ENCODE assay signal across 12 cellular contexts in genomic region chr1:241638091-241638682, GRCh38. TPM values are rescaled to one million over a fixed set of nuclear protein-coding genes. Genes with fewer than 3 reads are reported as not detected.
DNase-seq lines count a peak whose midpoint lies in the region; ATAC-seq, FAIRE-seq and TF ChIP-seq lines count a peak whose summit lies in the region.
"Had no signal": no experiment of that assay in that cellular context is flagged by ENCODE, and none has a peak within 500 bp of the region (broad histone marks: within the 10 kb centered on the region; RNA-seq: fewer than 3 reads in every experiment).

No MANE protein-coding gene starts in this region.

- no TSS peak for BruUV-seq in GM12878 (replicated peaks; lab: Mats Ljungman, UMichigan)

- SMC1A ChIA-PET in GM12878 (lab: Charles Lee; ENCODE audit: uncharacterized antibody, unreplicated experiment), result interaction anchor here (1.4 to 2.4 kb wide), 2 partner anchors 12 to 30 kb away, joined by 3 to 7 read pairs; no protein-coding TSS in a partner anchor

- peaks cover 7% of the 10 kb centered on the region for H3K79me1 ChIP-seq in mesendoderm (ENCODE audit: low read length)

- no peak overlapping the region for H2BK120ac ChIP-seq in mesendoderm (ENCODE audit: low read depth, low read length)

- H3K79me2 ChIP-seq in GM12878 (ENCODE audit: control insufficient read depth, insufficient read depth, low read length), result peaks cover 39% of the 10 kb centered on the region
- peaks cover 29% of the 10 kb centered on the region for H3K79me2 ChIP-seq in mesendoderm (ENCODE audit: control insufficient read depth, insufficient read depth, low read length)

- H4K8ac ChIP-seq in mesendoderm (ENCODE audit: low read depth, low read length), result no peak overlapping the region

- no peak overlapping the region for H3K56ac ChIP-seq in mesendoderm (ENCODE audit: low read length)

- CTCF ChIA-PET in GM12878 (lab: Yijun Ruan, JAX), result interaction anchor here (1.7 kb wide), 1 partner anchor 11 kb away, joined by 4 read pairs; no protein-coding TSS in a partner anchor

- H2AK5ac ChIP-seq in mesendoderm (ENCODE audit: low read length), result no peak overlapping the region

- peaks cover 5% of the 10 kb centered on the region for H3K36me3 ChIP-seq in CD4-positive, CD25-positive, alpha-beta regulatory T cell (ENCODE audit: control insufficient read depth, insufficient read depth, low read length)
- H3K36me3 ChIP-seq in HUES6 (ENCODE audit: control insufficient read depth, insufficient read depth, low read length) (peaks cover 40% of the 10 kb centered on the region), GM12878 (ENCODE audit: control insufficient read depth in 2 of 2, insufficient read depth in 2 of 2, low read length in 1 of 2) (no peaks in the 10 kb centered on the region; a peak in 1 of 4 replicates), mesendoderm (ENCODE audit: control insufficient read depth, insufficient read depth, low read length) (peaks cover 2% of the 10 kb centered on the region)

- no peak overlapping the region for H3K27ac Mint-ChIP-seq in CD4-positive, CD25-positive, alpha-beta regulatory T cell

- no peak overlapping the region for H4K5ac ChIP-seq in mesendoderm (ENCODE audit: low read length)

- H3K4me2 ChIP-seq in GM12878 (ENCODE audit: control insufficient read depth, insufficient read depth) (peak overlapping the region; percentile 87), mesendoderm (ENCODE audit: low read length) (peak overlapping the region; percentile 29)

- no peak for TF ChIP-seq POLR2A in GM12878 (IDR thresholded peaks at IDR 0.05; ENCODE audit: low read depth, low read length)

- H3K9me3 ChIP-seq in CD4-positive, CD25-positive, alpha-beta regulatory T cell (ENCODE audit: control insufficient read depth in 2 of 2, low read length in 2 of 2), result no peaks in the 10 kb centered on the region
- H3K9me3 ChIP-seq in HUES6 (ENCODE audit: control insufficient read depth, insufficient read depth, low read depth, low read length), result peaks cover 14% of the 10 kb centered on the region
- H3K9me3 ChIP-seq in GM12878 (replicated peaks; ENCODE audit: control insufficient read depth, insufficient read depth, low read length), result no peaks in the 10 kb centered on the region; the same call in 2 of the 3 replicates
- H3K9me3 ChIP-seq: tibial artery had no signal

- H3K18ac ChIP-seq in mesendoderm (ENCODE audit: low read length), result no peak overlapping the region

- TF ChIP-seq EP300 in GM12878 (IDR thresholded peaks at IDR 0.05; ENCODE audit: borderline replicate concordance in 1 of 2, control insufficient read depth in 1 of 2, low read depth in 2 of 2, low read length in 2 of 2), result no peak

- DNase-seq in CD4-positive, CD25-positive, alpha-beta regulatory T cell, result peak in 1 of 3 donors; percentile 2
- DNase-seq in GM12878 (ENCODE audit: low read depth, low spot score), result no peak
- peak; percentile 22 for DNase-seq in mesendoderm
- no peak for DNase-seq in retina
- no peak for DNase-seq in NCI-H146 treated with DMSO at 0.1 percent for 48 hours (lab: John Stamatoyannopoulos, UW; ENCODE audit: unreplicated experiment)
- DNase-seq: GDM1, heart right ventricle, tibial artery had no signal

- 78% methylated on average over 5 of the region's 5 CpGs for WGBS in GM12878 (ENCODE audit: insufficient coverage, insufficient replicate concordance, low lambda C conversion rate, missing lambda C conversion rate)
- no CpG with 5 or more reads among the region's 5 CpGs for WGBS in mesendoderm (ENCODE audit: extremely low coverage, insufficient coverage, low lambda C conversion rate)

- ATAC-seq in CD4-positive, CD25-positive, alpha-beta regulatory T cell (ENCODE audit: low read depth in 2 of 2), result no peak
- ATAC-seq in GM12878 (no peak), HG03025 (IDR thresholded peaks at IDR 0.05; ENCODE audit: low FRiP score, unreplicated experiment) (no peak)
- no peak for ATAC-seq in activated CD4-positive, CD25-positive, alpha-beta regulatory T cell treated with anti-CD3 and anti-CD28 coated beads, Interleukin-2, amount 50 U/mL, for 24 hours
- ATAC-seq: heart right ventricle had no signal

- H3K4me3 Mint-ChIP-seq in CD4-positive, CD25-positive, alpha-beta regulatory T cell, result peak overlapping the region; percentile 45 to 97 (median 68)

- FAIRE-seq in GM12878 (lab: Jason Lieb, UNC), result no peak

- RAD21 ChIA-PET in GM12878 (lab: Charles Lee; ENCODE audit: unreplicated experiment), result no interaction called here

- H3K4me3 ChIP-seq in CD4-positive, CD25-positive, alpha-beta regulatory T cell (ENCODE audit: low read depth, low read length), result peak overlapping the region; percentile 83
- H3K4me3 ChIP-seq in HUES6 (ENCODE audit: low read depth, low read length) (peak overlapping the region; percentile 95), GM12878 (peak overlapping the region; percentile 94), mesendoderm (ENCODE audit: low read length) (no peak overlapping the region)

- H3K9ac ChIP-seq in HUES6 (ENCODE audit: low read length), result peak overlapping the region; percentile 17
- H3K9ac ChIP-seq in GM12878 (ENCODE audit: control insufficient read depth, insufficient read depth, low read length), result peak overlapping the region; percentile 13; the same call in 1 of the 2 replicates
- no peak overlapping the region for H3K9ac ChIP-seq in mesendoderm (ENCODE audit: low read length)

- no peak overlapping the region for H3K27ac ChIP-seq in CD4-positive, CD25-positive, alpha-beta regulatory T cell (ENCODE audit: insufficient read depth, low read length, poor library complexity, severe bottlenecking)
- H3K27ac ChIP-seq in HUES6 (ENCODE audit: low read depth, low read length) (no peak overlapping the region), GM12878 (ENCODE audit: control insufficient read depth, insufficient read depth) (0 out of 2 replicates have a peak overlapping the region, but pooled peaks have one; percentile 10), mesendoderm (ENCODE audit: low read depth, low read length) (no peak overlapping the region)
- H3K27ac ChIP-seq: heart right ventricle had no signal

- peaks cover 0 to 4% (median 0%) of the 10 kb centered on the region in 7 donors for H3K9me3 Mint-ChIP-seq in CD4-positive, CD25-positive, alpha-beta regulatory T cell

- no peak overlapping the region for H2BK15ac ChIP-seq in mesendoderm (replicated peaks; ENCODE audit: low read depth)

- no peak overlapping the region for H2AFZ ChIP-seq in GM12878 (ENCODE audit: control insufficient read depth, low read depth, low read length)

- no peak overlapping the region for H3K23ac ChIP-seq in mesendoderm (ENCODE audit: low read length)

- TF ChIP-seq CTCF in GM12878 (IDR thresholded peaks at IDR 0.05 in 2 of 3, conservative IDR thresholded peaks at IDR 0.05 in 1 of 3; ENCODE audit: control insufficient read depth in 2 of 3, extremely low read depth in 1 of 3, insufficient read depth in 1 of 3, low read depth in 3 of 3, low read length in 3 of 3), result no peak

- no peak overlapping the region for H2BK5ac ChIP-seq in mesendoderm (ENCODE audit: low read length)

- no peaks in the 10 kb centered on the region for H3K27me3 ChIP-seq in CD4-positive, CD25-positive, alpha-beta regulatory T cell (ENCODE audit: control insufficient read depth, insufficient read depth, low read length)
- H3K27me3 ChIP-seq in HUES6 (ENCODE audit: control insufficient read depth, insufficient read depth, low read length) (no peaks in the 10 kb centered on the region), GM12878 (replicated peaks in 1 of 2; ENCODE audit: control insufficient read depth in 2 of 2, insufficient read depth in 2 of 2, low read length in 1 of 2) (no peaks in the 10 kb centered on the region), mesendoderm (ENCODE audit: insufficient read depth, low read length, poor library complexity) (no peaks in the 10 kb centered on the region)
- H3K27me3 ChIP-seq: heart right ventricle, tibial artery had no signal

- no peaks in the 10 kb centered on the region for H3K27me3 Mint-ChIP-seq in CD4-positive, CD25-positive, alpha-beta regulatory T cell

- peaks cover 20% of the 10 kb centered on the region for H3K4me1 ChIP-seq in CD4-positive, CD25-positive, alpha-beta regulatory T cell (ENCODE audit: control insufficient read depth, insufficient read depth, low read length, poor library complexity, severe bottlenecking)
- H3K4me1 ChIP-seq in HUES6 (ENCODE audit: control insufficient read depth, insufficient read depth, low read length), result peaks cover 15% of the 10 kb centered on the region
- peaks cover 10% of the 10 kb centered on the region for H3K4me1 ChIP-seq in GM12878 (ENCODE audit: control insufficient read depth, insufficient read depth, low read length)
- H3K4me1 ChIP-seq in mesendoderm (ENCODE audit: control insufficient read depth, low read depth, low read length), result peaks cover 9% of the 10 kb centered on the region

- intact Hi-C loops in GM12878 (cut with micrococcal nuclease; ENCODE audit: unreplicated experiment), result loop anchor here (5.0 kb wide), 1 partner anchor 209 kb away; the partner anchor contains the start of gene EXO1

- H3K4me1 Mint-ChIP-seq in CD4-positive, CD25-positive, alpha-beta regulatory T cell, result peaks cover 20 to 41% (median 34%) of the 10 kb centered on the region in 4 donors

- in situ Hi-C loops in GM12878 (cut with MboI), result no loop called here

- H3K36me3 Mint-ChIP-seq in CD4-positive, CD25-positive, alpha-beta regulatory T cell, result peaks cover 5% of the 10 kb centered on the region

- no peak overlapping the region for H3K4ac ChIP-seq in mesendoderm (ENCODE audit: low read depth, low read length)

- H4K20me1 ChIP-seq in GM12878 (ENCODE audit: control insufficient read depth, insufficient read depth), result no peaks in the 10 kb centered on the region

- POLR2A ChIA-PET in GM12878 (lab: Charles Lee), result no interaction called here

- no peak for TF ChIP-seq RAD21 in GM12878 (IDR thresholded peaks at IDR 0.05; ENCODE audit: insufficient read depth, low read depth, low read length)

RNA-seq across cellular contexts. Expression of gene CHML, which starts 2.0 kb away (rescaled TPM):
- 5.5 TPM for total RNA-seq in CD4-positive, CD25-positive, alpha-beta regulatory T cell
- 1 to 10 TPM; 1.2 to 3.8 (median 3.3) TPM for polyA plus RNA-seq in CD4-positive, CD25-positive, alpha-beta regulatory T cell
- total RNA-seq in GM12878 (2013; cell fraction: nucleolus; rRNA removed), result 15.8 and 16.2 TPM in 2 replicates
- 9.6 TPM in 2 replicates for total RNA-seq in GM12878 (2014; rRNA removed)
- total RNA-seq in GM12878 (2014; rRNA removed; fragmentation: Illumina TruSeq; extraction: Trizol), result 13.5 and 13.8 TPM in 2 replicates
- 12.4 and 15.5 TPM in 2 replicates for total RNA-seq in GM12878 (2021)
- polyA plus RNA-seq in GM12878 (2011; ENCODE audit: low read depth), result 2.4 TPM
- polyA plus RNA-seq in GM12878 (2011; rRNA removed), result 2.8 and 4.0 TPM in 2 replicates
- polyA plus RNA-seq in GM12878 (2011; cell fraction: cytosol; rRNA removed), result 1.1 and 1.2 TPM in 2 replicates
- polyA plus RNA-seq in GM12878 (2011; cell fraction: nucleus; rRNA removed), result 2.7 and 3.0 TPM in 2 replicates
- polyA plus RNA-seq in GM12878 (2012), result 4.5 and 5.0 TPM in 2 replicates
- 9.8 and 11.6 TPM in 2 replicates for polyA plus RNA-seq in GM12878 (2014; fragmentation: Illumina TruSeq; extraction: Trizol)
- 1 to 10 TPM; 2.0 to 2.4 TPM for polyA plus RNA-seq in GM12878 (2014; fragmentation: Nextera tagmentation; extraction: Ambion mirVana)
- 5.3 and 5.4 TPM in 2 replicates for polyA plus RNA-seq in GM12878 (2014; rRNA removed)
- 1 to 10 TPM; 2.8 to 6.6 TPM for polyA plus RNA-seq in GM12878 (2016; fragmentation: Nextera tagmentation; extraction: Ambion mirVana)
- 4.1 and 10.2 TPM in 2 replicates for polyA minus RNA-seq in GM12878 (2011; rRNA and poly(A)+ RNA removed)
- 1.2 and 2.1 TPM in 2 replicates for polyA minus RNA-seq in GM12878 (2011; cell fraction: cytosol; rRNA and poly(A)+ RNA removed)
- 2.2 and 2.7 TPM in 2 replicates for polyA minus RNA-seq in GM12878 (2011; cell fraction: nucleus; rRNA and poly(A)+ RNA removed)
- 24.1 TPM for polyA plus RNA-seq in mesendoderm (2013, experiment 1 of 2)
- polyA plus RNA-seq in mesendoderm (2013, experiment 2 of 2), result 24.6 TPM

RNA-seq across cellular contexts. Expression of gene OPN3, which starts 2.0 kb away (rescaled TPM):
- total RNA-seq in CD4-positive, CD25-positive, alpha-beta regulatory T cell, result 3.3 TPM
- 10 to 100 TPM; 11.2 to 20.4 (median 17.1) TPM for polyA plus RNA-seq in CD4-positive, CD25-positive, alpha-beta regulatory T cell
- 0.50 and 0.95 TPM in 2 replicates for total RNA-seq in GM12878 (2013; cell fraction: nucleolus; rRNA removed)
- total RNA-seq in GM12878 (2014; rRNA removed), result 9.6 and 12.0 TPM in 2 replicates
- total RNA-seq in GM12878 (2014; rRNA removed; fragmentation: Illumina TruSeq; extraction: Trizol), result 8.8 and 9.3 TPM in 2 replicates
- 7.6 and 8.3 TPM in 2 replicates for total RNA-seq in GM12878 (2021)
- polyA plus RNA-seq in GM12878 (2011; ENCODE audit: low read depth), result 5.8 TPM
- polyA plus RNA-seq in GM12878 (2011; rRNA removed), result 0.26 and 0.78 TPM in 2 replicates
- polyA plus RNA-seq in GM12878 (2011; cell fraction: cytosol; rRNA removed), result 0.10 and 0.13 TPM in 2 replicates
- 0.12 and 0.20 TPM in 2 replicates for polyA plus RNA-seq in GM12878 (2011; cell fraction: nucleus; rRNA removed)
- polyA plus RNA-seq in GM12878 (2012), result 5.5 and 10.1 TPM in 2 replicates
- 9.3 and 15.1 TPM in 2 replicates for polyA plus RNA-seq in GM12878 (2014; fragmentation: Illumina TruSeq; extraction: Trizol)
- polyA plus RNA-seq in GM12878 (2014; fragmentation: Nextera tagmentation; extraction: Ambion mirVana), result 1 to 10 TPM; 1.3 to 3.9 TPM
- polyA plus RNA-seq in GM12878 (2014; rRNA removed), result 7.2 and 7.4 TPM in 2 replicates
- 10 to 100 TPM in 1 of 2 experiments, 1 to 10 TPM in 1; 5.2 to 12.2 TPM for polyA plus RNA-seq in GM12878 (2016; fragmentation: Nextera tagmentation; extraction: Ambion mirVana)
- polyA minus RNA-seq in GM12878 (2011; rRNA and poly(A)+ RNA removed), result not detected in 2 replicates
- 0.73 and 0.94 TPM in 2 replicates for polyA minus RNA-seq in GM12878 (2011; cell fraction: cytosol; rRNA and poly(A)+ RNA removed)
- polyA minus RNA-seq in GM12878 (2011; cell fraction: nucleus; rRNA and poly(A)+ RNA removed), result 0.48 TPM in 1 of 2 replicates, not detected in the other
- polyA plus RNA-seq in mesendoderm (2013, experiment 1 of 2), result 15.1 TPM
- 15.1 TPM for polyA plus RNA-seq in mesendoderm (2013, experiment 2 of 2)

RNA-seq across cellular contexts. Expression of gene WDR64, which starts 13.9 kb away (rescaled TPM):
- not detected for total RNA-seq in CD4-positive, CD25-positive, alpha-beta regulatory T cell
- under 1 TPM in 3 of 4 donors, not detected in 1; 0.08 to 1.00 (median 0.35) TPM for polyA plus RNA-seq in CD4-positive, CD25-positive, alpha-beta regulatory T cell
- total RNA-seq in GM12878 (2013; cell fraction: nucleolus; rRNA removed), result not detected in 2 replicates
- not detected in 2 replicates for total RNA-seq in GM12878 (2014; rRNA removed)
- total RNA-seq in GM12878 (2014; rRNA removed; fragmentation: Illumina TruSeq; extraction: Trizol), result not detected in 2 replicates
- not detected in 2 replicates for total RNA-seq in GM12878 (2021)
- not detected for polyA plus RNA-seq in GM12878 (2011; ENCODE audit: low read depth)
- polyA plus RNA-seq in GM12878 (2011; rRNA removed), result not detected in 2 replicates
- polyA plus RNA-seq in GM12878 (2011; cell fraction: cytosol; rRNA removed), result not detected in 2 replicates
- not detected in 2 replicates for polyA plus RNA-seq in GM12878 (2011; cell fraction: nucleus; rRNA removed)
- polyA plus RNA-seq in GM12878 (2012), result 0.03 TPM in 1 of 2 replicates, not detected in the other
- polyA plus RNA-seq in GM12878 (2014; fragmentation: Illumina TruSeq; extraction: Trizol), result 0.01 TPM in 1 of 2 replicates, not detected in the other
- not detected for polyA plus RNA-seq in GM12878 (2014; fragmentation: Nextera tagmentation; extraction: Ambion mirVana)
- polyA plus RNA-seq in GM12878 (2014; rRNA removed), result not detected in 2 replicates
- not detected for polyA plus RNA-seq in GM12878 (2016; fragmentation: Nextera tagmentation; extraction: Ambion mirVana)
- polyA minus RNA-seq in GM12878 (2011; rRNA and poly(A)+ RNA removed), result not detected in 2 replicates
- not detected in 2 replicates for polyA minus RNA-seq in GM12878 (2011; cell fraction: cytosol; rRNA and poly(A)+ RNA removed)
- not detected in 2 replicates for polyA minus RNA-seq in GM12878 (2011; cell fraction: nucleus; rRNA and poly(A)+ RNA removed)
- polyA plus RNA-seq in mesendoderm (2013, experiment 1 of 2), result not detected
- polyA plus RNA-seq in mesendoderm (2013, experiment 2 of 2), result not detected
- total RNA-seq: skeletal muscle tissue had no signal
- polyA plus RNA-seq: heart right ventricle had no signal
